ENCODE assay signal across 1 cellular context in genomic region chr10:84139126-84140035, GRCh38.
A peak's percentile ranks its signal among the peaks of the same experiment; 100 is the strongest.
TF ChIP-seq lines count a peak whose summit lies in the region.

Gene GHITM, plus strand, starts transcription at chr10:84139509. Its CDS starts 1,992 bp downstream, at chr10:84141501.

TF ChIP-seq in HEK293, 187 proteins besides CTCF, POLR2A, EP300 and RAD21 (continued from another document and continues in another):
- TF ChIP-seq ZNF140 (tag by site-specific recombination; IDR thresholded peaks at IDR 0.05): no peak
- no peak for TF ChIP-seq WT1 (tag by site-specific recombination; IDR thresholded peaks at IDR 0.05)
- TF ChIP-seq ZNF214 (tag by site-specific recombination; IDR thresholded peaks at IDR 0.05; ENCODE audit: borderline replicate concordance): no peak
- no peak; the same call in 1 of the 2 replicates for TF ChIP-seq ZEB2 (tag by site-specific recombination; IDR thresholded peaks at IDR 0.05)
- no peak for TF ChIP-seq EGR2 (tag by site-specific recombination; IDR thresholded peaks at IDR 0.05; ENCODE audit: low read depth)
- peak; percentile 57; the same call in 1 of the 2 replicates for TF ChIP-seq ZNF394 (tag by site-specific recombination; IDR thresholded peaks at IDR 0.05; ENCODE audit: borderline replicate concordance)
- 0 out of 2 replicates have a peak, but pooled peaks have one; percentile 42 for TF ChIP-seq PBX3 (CRISPR knock-in tag; IDR thresholded peaks at IDR 0.05)
- TF ChIP-seq HOXC10 (CRISPR knock-in tag; IDR thresholded peaks at IDR 0.05): no peak
- no peak for TF ChIP-seq ZBTB1 (tag by site-specific recombination; IDR thresholded peaks at IDR 0.05)
- peak; percentile 99 for TF ChIP-seq ZBTB48 (tag by site-specific recombination; IDR thresholded peaks at IDR 0.05)
- TF ChIP-seq ZNF626 (tag by site-specific recombination; IDR thresholded peaks at IDR 0.05): no peak
- no peak for TF ChIP-seq ZBTB6 (tag by site-specific recombination; IDR thresholded peaks at IDR 0.05)
- no peak; the same call in 1 of the 2 replicates for TF ChIP-seq ZNF561 (tag by site-specific recombination; IDR thresholded peaks at IDR 0.05; ENCODE audit: borderline replicate concordance)
- no peak for TF ChIP-seq ZNF654 (tag by site-specific recombination; IDR thresholded peaks at IDR 0.05; ENCODE audit: low read depth)
- TF ChIP-seq ZNF16 (tag by site-specific recombination; IDR thresholded peaks at IDR 0.05; ENCODE audit: low read depth): no peak
- TF ChIP-seq ZNF423 (tag by site-specific recombination; IDR thresholded peaks at IDR 0.05): no peak
- peak; percentile 84 for TF ChIP-seq ZNF335 (tag by site-specific recombination; conservative IDR thresholded peaks at IDR 0.05)
- TF ChIP-seq ZBTB10 (tag by site-specific recombination; IDR thresholded peaks at IDR 0.05): 0 out of 2 replicates have a peak, but pooled peaks have one; percentile 56
- TF ChIP-seq ZNF211 (tag by site-specific recombination; IDR thresholded peaks at IDR 0.05; ENCODE audit: low read depth): no peak
- TF ChIP-seq ZNF600 (tag by site-specific recombination; IDR thresholded peaks at IDR 0.05): peak; percentile 35; the same call in 1 of the 2 replicates
- no peak for TF ChIP-seq ZNF529 (tag by site-specific recombination; IDR thresholded peaks at IDR 0.05; ENCODE audit: insufficient replicate concordance)
- no peak for TF ChIP-seq ZNF664 (tag by site-specific recombination; IDR thresholded peaks at IDR 0.05)
- TF ChIP-seq ZNF48 (tag by site-specific recombination; IDR thresholded peaks at IDR 0.05): no peak
- TF ChIP-seq ZNF146 (tag by site-specific recombination; IDR thresholded peaks at IDR 0.05): no peak
- TF ChIP-seq ZNF621 (tag by site-specific recombination; IDR thresholded peaks at IDR 0.05): no peak
- TF ChIP-seq ZNF670 (tag by site-specific recombination; IDR thresholded peaks at IDR 0.05; ENCODE audit: low read depth): no peak
- TF ChIP-seq ZBTB8A (tag by site-specific recombination; IDR thresholded peaks at IDR 0.05): peak; percentile 66
- TF ChIP-seq ZNF623 (tag by site-specific recombination; IDR thresholded peaks at IDR 0.05): no peak
- TF ChIP-seq TCF7L2 (IDR thresholded peaks at IDR 0.05; ENCODE audit: borderline replicate concordance, low read depth, low read length): no peak
- no peak for TF ChIP-seq ZNF155 (tag by site-specific recombination; IDR thresholded peaks at IDR 0.05)
- TF ChIP-seq ZNF350 (tag by site-specific recombination; IDR thresholded peaks at IDR 0.05): no peak
- no peak for TF ChIP-seq ZNF112 (tag by site-specific recombination; IDR thresholded peaks at IDR 0.05)
- no peak for TF ChIP-seq ZNF248 (tag by site-specific recombination; IDR thresholded peaks at IDR 0.05)
- no peak for TF ChIP-seq ZBTB7A (tag by site-specific recombination; IDR thresholded peaks at IDR 0.05; ENCODE audit: low read depth)
- peak; percentile 83 for TF ChIP-seq SCRT2 (tag by site-specific recombination; IDR thresholded peaks at IDR 0.05)
- TF ChIP-seq ZNF239 (tag by site-specific recombination; IDR thresholded peaks at IDR 0.05): no peak
- no peak for TF ChIP-seq ZNF221 (tag by site-specific recombination; IDR thresholded peaks at IDR 0.05; ENCODE audit: borderline replicate concordance)
- TF ChIP-seq ZNF610 (tag by site-specific recombination; IDR thresholded peaks at IDR 0.05; ENCODE audit: borderline replicate concordance): peak; percentile 19; the same call in 1 of the 2 replicates
- no peak for TF ChIP-seq IKZF3 (tag by site-specific recombination; IDR thresholded peaks at IDR 0.05)
- TF ChIP-seq, protein P1, sequence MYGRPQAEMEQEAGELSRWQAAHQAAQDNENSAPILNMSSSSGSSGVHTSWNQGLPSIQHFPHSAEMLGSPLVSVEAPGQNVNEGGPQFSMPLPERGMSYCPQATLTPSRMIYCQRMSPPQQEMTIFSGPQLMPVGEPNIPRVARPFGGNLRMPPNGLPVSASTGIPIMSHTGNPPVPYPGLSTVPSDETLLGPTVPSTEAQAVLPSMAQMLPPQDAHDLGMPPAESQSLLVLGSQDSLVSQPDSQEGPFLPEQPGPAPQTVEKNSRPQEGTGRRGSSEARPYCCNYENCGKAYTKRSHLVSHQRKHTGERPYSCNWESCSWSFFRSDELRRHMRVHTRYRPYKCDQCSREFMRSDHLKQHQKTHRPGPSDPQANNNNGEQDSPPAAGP (tag by site-specific recombination; IDR thresholded peaks at IDR 0.05): peak; percentile 56; the same call in 1 of the 2 replicates
- TF ChIP-seq KLF8 (tag by site-specific recombination; IDR thresholded peaks at IDR 0.05): no peak
- TF ChIP-seq ZNF114 (tag by site-specific recombination; IDR thresholded peaks at IDR 0.05): no peak
- peak; percentile 96 for TF ChIP-seq SP2 (tag by site-specific recombination; IDR thresholded peaks at IDR 0.05)
- no peak for TF ChIP-seq PATZ1 (tag by site-specific recombination; IDR thresholded peaks at IDR 0.05)
- no peak for TF ChIP-seq ZNF488 (tag by site-specific recombination; IDR thresholded peaks at IDR 0.05)
- no peak for TF ChIP-seq ZFP41 (tag by site-specific recombination; IDR thresholded peaks at IDR 0.05; ENCODE audit: borderline replicate concordance)
- no peak for TF ChIP-seq OSR2 (tag by site-specific recombination; IDR thresholded peaks at IDR 0.05)
- TF ChIP-seq ZNF658 (tag by site-specific recombination; IDR thresholded peaks at IDR 0.05): no peak
- no peak for TF ChIP-seq ZSCAN18 (tag by site-specific recombination; IDR thresholded peaks at IDR 0.05)
- peak; percentile 93 for TF ChIP-seq SP3 (tag by site-specific recombination; IDR thresholded peaks at IDR 0.05)
- peak; percentile 61; the same call in 1 of the 2 replicates for TF ChIP-seq KLF9 (tag by site-specific recombination; IDR thresholded peaks at IDR 0.05; ENCODE audit: low read depth)
- no peak for TF ChIP-seq ZNF366 (tag by site-specific recombination; conservative IDR thresholded peaks at IDR 0.05)
- TF ChIP-seq ZNF792 (tag by site-specific recombination; IDR thresholded peaks at IDR 0.05): no peak
- TF ChIP-seq GLIS2 (tag by site-specific recombination; IDR thresholded peaks at IDR 0.05): peak; percentile 78
- TF ChIP-seq, protein P2, sequence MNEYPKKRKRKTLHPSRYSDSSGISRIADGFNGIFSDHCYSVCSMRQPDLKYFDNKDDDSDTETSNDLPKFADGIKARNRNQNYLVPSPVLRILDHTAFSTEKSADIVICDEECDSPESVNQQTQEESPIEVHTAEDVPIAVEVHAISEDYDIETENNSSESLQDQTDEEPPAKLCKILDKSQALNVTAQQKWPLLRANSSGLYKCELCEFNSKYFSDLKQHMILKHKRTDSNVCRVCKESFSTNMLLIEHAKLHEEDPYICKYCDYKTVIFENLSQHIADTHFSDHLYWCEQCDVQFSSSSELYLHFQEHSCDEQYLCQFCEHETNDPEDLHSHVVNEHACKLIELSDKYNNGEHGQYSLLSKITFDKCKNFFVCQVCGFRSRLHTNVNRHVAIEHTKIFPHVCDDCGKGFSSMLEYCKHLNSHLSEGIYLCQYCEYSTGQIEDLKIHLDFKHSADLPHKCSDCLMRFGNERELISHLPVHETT (tag by site-specific recombination; IDR thresholded peaks at IDR 0.05): peak; percentile 24; the same call in 1 of the 2 replicates
- peak; percentile 46; the same call in 1 of the 2 replicates for TF ChIP-seq YY2 (tag by site-specific recombination; IDR thresholded peaks at IDR 0.05)
- no peak for TF ChIP-seq KLF7 (tag by site-specific recombination; IDR thresholded peaks at IDR 0.05; ENCODE audit: borderline replicate concordance)
- TF ChIP-seq ATF2 (tag by site-specific recombination; IDR thresholded peaks at IDR 0.05; ENCODE audit: low read depth): peak; percentile 88
- TF ChIP-seq ZNF132 (tag by site-specific recombination; IDR thresholded peaks at IDR 0.05; ENCODE audit: borderline replicate concordance): no peak
- TF ChIP-seq KLF10 (tag by site-specific recombination; IDR thresholded peaks at IDR 0.05): 0 out of 2 replicates have a peak, but pooled peaks have one; percentile 50
- TF ChIP-seq ZNF426 (tag by site-specific recombination; IDR thresholded peaks at IDR 0.05): no peak
- TF ChIP-seq YY1 (tag by site-specific recombination; IDR thresholded peaks at IDR 0.05): peak; percentile 94
- peak; percentile 52; the same call in 1 of the 2 replicates for TF ChIP-seq ZNF324 (tag by site-specific recombination; IDR thresholded peaks at IDR 0.05)
